Comparison of ENCODE assay signal across 9 cellular contexts in the genomic region with DNA sequence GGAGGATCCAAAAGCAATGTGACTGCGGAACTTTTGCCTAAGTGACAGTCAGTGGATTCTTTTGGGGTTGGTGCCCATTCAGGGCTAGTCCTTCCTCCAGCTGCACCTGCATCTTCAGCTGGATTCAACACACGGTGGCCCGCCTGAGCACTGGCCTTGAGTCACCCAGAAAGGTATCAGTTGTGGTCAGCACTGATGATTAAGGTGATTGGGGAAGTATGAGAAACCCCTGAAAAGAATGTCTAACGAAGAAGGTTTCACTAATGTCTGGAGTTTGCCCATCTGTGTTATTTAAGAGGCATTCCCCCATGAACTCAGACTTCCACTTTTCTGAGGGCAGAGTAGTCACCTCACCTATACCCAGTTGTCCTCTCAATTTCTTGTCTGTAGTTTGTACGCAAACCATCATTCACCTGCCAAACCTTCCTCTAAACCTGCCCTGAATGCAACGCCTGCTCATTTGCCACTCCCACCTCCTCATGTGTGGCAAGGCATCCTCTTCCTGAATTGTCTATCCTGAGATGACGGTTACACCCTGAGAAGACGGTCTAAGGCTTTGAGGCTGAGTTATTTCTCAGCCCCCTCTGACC. TPM values are rescaled to one million over a fixed set of nuclear protein-coding genes. Genes with fewer than 3 reads are reported as not detected.
A peak's percentile ranks its signal among the peaks of the same experiment; 100 is the strongest.
DNase-seq lines count a peak whose midpoint lies in the region; ATAC-seq and TF ChIP-seq lines count a peak whose summit lies in the region.
"Had no signal": no experiment of that assay in that cellular context is flagged by ENCODE, and none has a peak within 500 bp of the region (broad histone marks: within the 10 kb centered on the region; RNA-seq: fewer than 3 reads in every experiment).

No MANE protein-coding gene starts in this region.

- H3K79me2 ChIP-seq in OCI-LY3 (ENCODE audit: low read length): no peaks in the 10 kb centered on the region

- ATAC-seq in GM18873 (IDR thresholded peaks at IDR 0.05; ENCODE audit: low FRiP score, unreplicated experiment) (peak; percentile 34), HG02623 (IDR thresholded peaks at IDR 0.05; ENCODE audit: unreplicated experiment) (peak; percentile 30)
- ATAC-seq in naive thymus-derived CD4-positive, alpha-beta T cell: peak; percentile 17

- TF ChIP-seq CTCF in OCI-LY3 (IDR thresholded peaks at IDR 0.05; ENCODE audit: low read depth, low read length): no peak
- TF ChIP-seq CTCF in brain microvascular endothelial cell (IDR thresholded peaks at IDR 0.05; ENCODE audit: low read depth, low read length, missing control alignments): no peak
- no peak for TF ChIP-seq CTCF in stomach (IDR thresholded peaks at IDR 0.05)
- TF ChIP-seq CTCF in testis (IDR thresholded peaks at IDR 0.05): no peak
- TF ChIP-seq CTCF in esophagus squamous epithelium (IDR thresholded peaks at IDR 0.05): no peak

- POLR2A ChIA-PET in naive thymus-derived CD4-positive, alpha-beta T cell (lab: Charles Lee): no interaction called here

- no peaks in the 10 kb centered on the region for H3K9me3 ChIP-seq in OCI-LY3 (ENCODE audit: insufficient read depth, low read length)
- H3K9me3 ChIP-seq in naive thymus-derived CD4-positive, alpha-beta T cell (ENCODE audit: control insufficient read depth in 2 of 3, low read length in 3 of 3): no peaks in the 10 kb centered on the region
- no peaks in the 10 kb centered on the region for H3K9me3 ChIP-seq in stomach
- H3K9me3 ChIP-seq in testis: no peaks in the 10 kb centered on the region
- H3K9me3 ChIP-seq in esophagus squamous epithelium: no peaks in the 10 kb centered on the region

- H3K36me3 Mint-ChIP-seq in naive thymus-derived CD4-positive, alpha-beta T cell: peaks cover 0 to 26% (median 0%) of the 10 kb centered on the region in 5 donors

- peak overlapping the region in 8 of 10 donors; percentile 14 to 83 (median 59) for H3K4me3 Mint-ChIP-seq in naive thymus-derived CD4-positive, alpha-beta T cell

- H3K9ac ChIP-seq in OCI-LY3 (ENCODE audit: low read length): peak overlapping the region; percentile 43; the same call in 1 of the 2 replicates

- H3K27ac ChIP-seq in OCI-LY3 (ENCODE audit: low read length) (peak overlapping the region; percentile 85), brain microvascular endothelial cell (no peak overlapping the region), stomach (peak overlapping the region in 1 of 5 donors; percentile 29), testis (no peak overlapping the region), esophagus squamous epithelium (peak overlapping the region in 1 of 4 donors; percentile 28)
- no peak overlapping the region for H3K27ac ChIP-seq in naive thymus-derived CD4-positive, alpha-beta T cell (ENCODE audit: low read depth, low read length)

- no peak for TF ChIP-seq POLR2A in stomach (IDR thresholded peaks at IDR 0.05)
- no peak for TF ChIP-seq POLR2A in testis (IDR thresholded peaks at IDR 0.05)
- no peak for TF ChIP-seq POLR2A in esophagus squamous epithelium (IDR thresholded peaks at IDR 0.05)

- H3K4me2 ChIP-seq in OCI-LY3 (ENCODE audit: low read length): peak overlapping the region; percentile 81

- H3K9me3 Mint-ChIP-seq in naive thymus-derived CD4-positive, alpha-beta T cell: peaks cover 0 to 3% (median 0%) of the 10 kb centered on the region in 11 donors

- peak overlapping the region in 3 of 9 donors; percentile 5 to 77 (median 25) for H3K27ac Mint-ChIP-seq in naive thymus-derived CD4-positive, alpha-beta T cell

- H3K4me3 ChIP-seq in OCI-LY3 (ENCODE audit: low read length) (peak overlapping the region; percentile 52), brain microvascular endothelial cell (ENCODE audit: low read depth, low read length) (no peak overlapping the region), stomach (no peak overlapping the region), testis (no peak overlapping the region), esophagus squamous epithelium (no peak overlapping the region)
- H3K4me3 ChIP-seq in naive thymus-derived CD4-positive, alpha-beta T cell (ENCODE audit: low read length): no peak overlapping the region

- no peaks in the 10 kb centered on the region for H4K20me1 ChIP-seq in OCI-LY3 (ENCODE audit: insufficient read depth, low read length)

- in situ Hi-C loops in brain microvascular endothelial cell (cut with HindIII; ENCODE audit: low pct_ligation_motif_present, low sequenced_read_pairs): no loop called here

- H3K27me3 ChIP-seq in OCI-LY3 (ENCODE audit: low read depth, low read length) (peaks cover 8% of the 10 kb centered on the region; the same call in 1 of the 2 replicates), brain microvascular endothelial cell (replicated peaks) (no peaks in the 10 kb centered on the region), stomach (no peaks in the 10 kb centered on the region), testis (no peaks in the 10 kb centered on the region), esophagus squamous epithelium (no peaks in the 10 kb centered on the region)
- H3K27me3 ChIP-seq in naive thymus-derived CD4-positive, alpha-beta T cell (ENCODE audit: control insufficient read depth in 2 of 2, insufficient read depth in 2 of 2, low read length in 2 of 2): no peaks in the 10 kb centered on the region

- peak in 4 of 9 donors; percentile 11 to 28 (median 19) for DNase-seq in naive thymus-derived CD4-positive, alpha-beta T cell
- DNase-seq in brain microvascular endothelial cell (no peak), stomach (no peak), testis (no peak), esophagus squamous epithelium (lab: John Stamatoyannopoulos, UW) (no peak)
- DNase-seq: Kasumi-1 had no signal

- no peaks in the 10 kb centered on the region for H3K27me3 Mint-ChIP-seq in naive thymus-derived CD4-positive, alpha-beta T cell

- CTCF ChIA-PET in naive thymus-derived CD4-positive, alpha-beta T cell (lab: Charles Lee): no interaction called here

- no peaks in the 10 kb centered on the region for H3K36me3 ChIP-seq in OCI-LY3 (replicated peaks; ENCODE audit: low read depth, low read length)
- H3K36me3 ChIP-seq in naive thymus-derived CD4-positive, alpha-beta T cell (ENCODE audit: control insufficient read depth in 2 of 3, insufficient read depth in 3 of 3, low read length in 3 of 3): no peaks in the 10 kb centered on the region
- H3K36me3 ChIP-seq in brain microvascular endothelial cell (replicated peaks): no peaks in the 10 kb centered on the region
- H3K36me3 ChIP-seq in stomach: no peaks in the 10 kb centered on the region
- H3K36me3 ChIP-seq in testis (ENCODE audit: low read depth, missing control alignments): no peaks in the 10 kb centered on the region
- H3K36me3 ChIP-seq in esophagus squamous epithelium: no peaks in the 10 kb centered on the region

- peaks cover 42 to 89% (median 51%) of the 10 kb centered on the region in 7 donors for H3K4me1 Mint-ChIP-seq in naive thymus-derived CD4-positive, alpha-beta T cell

- intact Hi-C loops in naive thymus-derived CD4-positive, alpha-beta T cell (cut with micrococcal nuclease): loop anchor here (1.0 to 10.0 kb wide), 5 partner anchors 17 to 846 kb away; no protein-coding TSS in a partner anchor
- intact Hi-C loops in stomach (cut with DNase I; ENCODE audit: low total_unique reads) (no loop called here), testis (cut with DNase I; ENCODE audit: low total_unique reads) (no loop called here), esophagus squamous epithelium (cut with DNase I) (no loop called here)

- no peak overlapping the region for H2AFZ ChIP-seq in OCI-LY3 (ENCODE audit: low read depth, low read length)

- H3K4me1 ChIP-seq in OCI-LY3 (ENCODE audit: low read length): peaks cover 91% of the 10 kb centered on the region
- H3K4me1 ChIP-seq in naive thymus-derived CD4-positive, alpha-beta T cell (ENCODE audit: control insufficient read depth in 2 of 2, insufficient read depth in 2 of 2, low read length in 2 of 2): peaks cover 40 to 81% of the 10 kb centered on the region in 2 donors
- H3K4me1 ChIP-seq in stomach: peaks cover 10 to 16% (median 13%) of the 10 kb centered on the region in 4 donors
- peaks cover 7% of the 10 kb centered on the region for H3K4me1 ChIP-seq in testis
- H3K4me1 ChIP-seq in esophagus squamous epithelium: peaks cover 7 to 18% (median 13%) of the 10 kb centered on the region in 3 donors

- no peak for TF ChIP-seq EP300 in stomach (IDR thresholded peaks at IDR 0.05)

- 69 to 83% (median 76%) methylated on average over 8 of the region's 8 CpGs for WGBS in stomach, 5 donors
- WGBS in testis, 2 donors: 86 to 90% methylated on average over 8 of the region's 8 CpGs
- 58 to 74% methylated on average over 6 to 8 of the region's 8 CpGs for WGBS in esophagus squamous epithelium, 2 donors

RNA-seq across cellular contexts. Expression of a gene that starts 27.2 kb away (rescaled TPM):
- 100 to 1,000 TPM in 1 of 5 experiments, not detected in 4; 111 TPM for total RNA-seq in naive thymus-derived CD4-positive, alpha-beta T cell
- polyA plus RNA-seq in naive thymus-derived CD4-positive, alpha-beta T cell: not detected
- not detected for total RNA-seq in stomach
- not detected for polyA plus RNA-seq in stomach
- total RNA-seq in testis: not detected
- polyA plus RNA-seq in testis (ENCODE audit: insufficient read depth, low read depth, low replicate concordance): not detected
- not detected for total RNA-seq in esophagus squamous epithelium

RNA-seq across cellular contexts. Expression of a gene that starts 40.3 kb away (rescaled TPM):
- total RNA-seq in naive thymus-derived CD4-positive, alpha-beta T cell: 1 to 10 TPM in 1 of 5 experiments, not detected in 4; 1.3 TPM
- not detected for polyA plus RNA-seq in naive thymus-derived CD4-positive, alpha-beta T cell
- total RNA-seq in stomach: not detected
- polyA plus RNA-seq in stomach: not detected
- total RNA-seq in testis: under 1 TPM in 1 of 2 donors, not detected in 1; 0.39 TPM
- not detected for polyA plus RNA-seq in testis (ENCODE audit: insufficient read depth, low read depth, low replicate concordance)
- total RNA-seq in esophagus squamous epithelium: not detected

Comparison
In these comparisons a context has a peak if more than half of its experiments do, and no peak if none do; other contexts are left out.
1. intact Hi-C loops: an anchor here in naive thymus-derived CD4-positive, alpha-beta T cell (1.0 to 10.0 kb wide); none called in stomach, testis and esophagus squamous epithelium.